Comparison of ENCODE assay signal across 27 cellular contexts in genomic region chr14:23931705-23932314, GRCh38.
"Had no signal": no experiment of that assay in that cellular context is flagged by ENCODE, and none has a peak within 500 bp of the region (broad histone marks: within the 10 kb centered on the region; RNA-seq: fewer than 3 reads in every experiment).

No MANE protein-coding gene starts in this region.

- DNase-seq: dermis blood vessel endothelial cell; effector memory CD4-positive, alpha-beta T cell; esophagus squamous epithelium; hypothalamus; immature natural killer cell; islet precursor cell; kidney glomerular epithelial cell; left colon; left ventricle myocardium inferior; lower lobe of right lung; natural killer cell; pancreas; sigmoid colon; spleen; stimulated activated CD4-positive, alpha-beta T cell treated with anti-CD3 and anti-CD28 coated beads, Interleukin-4, amount 100 ng/mL, for 4 hours; stimulated activated naive CD8-positive, alpha-beta T cell treated with anti-CD3 and anti-CD28 coated beads, Interleukin-15, Interleukin-2, amounts not matched to agents 100 U/mL and 50 U/mL, for 24 hours; substantia nigra; testis; tibial artery had no signal

- H3K9me3 Mint-ChIP-seq: natural killer cell; neural crest cell; stimulated activated memory B cell treated with anti-CD40 and anti-IgM and Interleukin-4, amounts not matched to agents 10 μg/mL and 1 μg/mL and 100 μg/mL, for 72 hours; type B pancreatic cell had no signal

- H3K4me3 Mint-ChIP-seq: immature natural killer cell; natural killer cell; neural crest cell; stimulated activated memory B cell treated with anti-CD40 and anti-IgM and Interleukin-4, amounts not matched to agents 10 μg/mL and 1 μg/mL and 100 μg/mL, for 72 hours; type B pancreatic cell had no signal

- FAIRE-seq: endothelial cell of umbilical vein, frontal cortex, pancreas had no signal

- H3K36me3 ChIP-seq: esophagus squamous epithelium, left ventricle myocardium inferior, lower lobe of right lung, neutrophil, pancreas, right atrium auricular region, sigmoid colon, spleen, tibial artery had no signal

- H3K4me1 ChIP-seq: left ventricle myocardium inferior had no signal

- H3K4me3 ChIP-seq: coronary artery, esophagus squamous epithelium, left ventricle myocardium inferior, lower lobe of right lung, pancreas, right atrium auricular region, sigmoid colon, spleen, testis, tibial artery had no signal

- H3K27ac Mint-ChIP-seq: immature natural killer cell; natural killer cell; stimulated activated memory B cell treated with anti-CD40 and anti-IgM and Interleukin-4, amounts not matched to agents 10 μg/mL and 1 μg/mL and 100 μg/mL, for 72 hours; type B pancreatic cell had no signal

- H3K36me3 Mint-ChIP-seq: immature natural killer cell; natural killer cell; stimulated activated memory B cell treated with anti-CD40 and anti-IgM and Interleukin-4, amounts not matched to agents 10 μg/mL and 1 μg/mL and 100 μg/mL, for 72 hours; type B pancreatic cell had no signal

- H3K27me3 ChIP-seq: esophagus squamous epithelium, pancreas, right atrium auricular region, sigmoid colon, spleen, testis, tibial artery had no signal

- H3K9me3 ChIP-seq: esophagus squamous epithelium, left ventricle myocardium inferior, lower lobe of right lung, neutrophil, pancreas, right atrium auricular region, sigmoid colon, spleen, testis, tibial artery had no signal

- H3K27ac ChIP-seq: esophagus squamous epithelium, left ventricle myocardium inferior, lower lobe of right lung, neutrophil, pancreas, right atrium auricular region, spleen, testis, tibial artery had no signal

- ATAC-seq: left colon; lower lobe of right lung; natural killer cell; pancreas; stimulated activated memory B cell treated with anti-CD40 and anti-IgM and Interleukin-4, amounts not matched to agents 10 μg/mL and 1 μg/mL and 100 μg/mL, for 72 hours; stimulated activated naive CD8-positive, alpha-beta T cell treated with anti-CD3 and anti-CD28 coated beads, Interleukin-15, Interleukin-2, amounts not matched to agents 100 U/mL and 50 U/mL, for 24 hours had no signal

- H3K4me1 Mint-ChIP-seq: immature natural killer cell; natural killer cell; neural crest cell; stimulated activated memory B cell treated with anti-CD40 and anti-IgM and Interleukin-4, amounts not matched to agents 10 μg/mL and 1 μg/mL and 100 μg/mL, for 72 hours had no signal

- H3K27me3 Mint-ChIP-seq: stimulated activated memory B cell treated with anti-CD40 and anti-IgM and Interleukin-4, amounts not matched to agents 10 μg/mL and 1 μg/mL and 100 μg/mL, for 72 hours had no signal
